9 cellular contexts compared by ENCODE assay signal in the genomic region with DNA sequence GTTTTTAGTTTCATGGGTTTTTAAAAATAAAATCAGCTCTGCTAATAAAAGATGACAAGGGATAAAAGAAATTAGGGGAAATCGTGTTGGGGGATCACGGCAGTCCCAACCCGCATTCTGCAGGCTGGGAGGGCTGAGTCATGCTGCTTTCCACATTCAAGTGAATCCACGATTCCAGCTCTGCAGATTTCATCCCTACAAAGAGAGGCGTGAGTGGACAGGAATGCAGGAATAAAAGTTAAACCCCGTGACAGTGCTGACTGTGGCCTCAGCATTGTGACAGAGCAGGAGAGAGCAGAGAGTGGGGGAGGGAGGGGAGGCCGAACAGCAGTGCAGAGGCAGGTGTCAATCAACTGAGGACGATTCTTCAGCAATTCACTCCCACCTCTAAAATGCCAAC.
A peak's percentile ranks its signal among the peaks of the same experiment; 100 is the strongest.
DNase-seq lines count a peak whose midpoint lies in the region; ATAC-seq, FAIRE-seq and TF ChIP-seq lines count a peak whose summit lies in the region.
"Had no signal": no experiment of that assay in that cellular context is flagged by ENCODE, and none has a peak within 500 bp of the region (broad histone marks: within the 10 kb centered on the region; RNA-seq: fewer than 3 reads in every experiment).

No MANE protein-coding gene starts in this region.

- ATAC-seq in activated T-cell treated with anti-CD3 and anti-CD28 coated beads, Interleukin-2, amount 50 U/mL, for 4 hours: no peak
- ATAC-seq in activated T-cell treated with anti-CD3 and anti-CD28 coated beads, Interleukin-2, amount 50 U/mL, for 72 hours (replicated peaks in 1 of 2): no peak
- peak; percentile 74 for ATAC-seq in upper lobe of right lung

- DNase-seq in activated T-cell treated with anti-CD3 and anti-CD28 coated beads, Interleukin-2, amount 50 U/mL, for 4 hours: no peak
- no peak for DNase-seq in activated T-cell treated with anti-CD3 and anti-CD28 coated beads, Interleukin-2, amount 50 U/mL, for 72 hours
- DNase-seq in medulla oblongata (ENCODE audit: extremely low spot score) (peak; percentile 76), upper lobe of right lung (no peak), NCI-H69 (lab: John Stamatoyannopoulos, UW) (no peak), HTR-8/SVneo (ENCODE audit: insufficient read length, low spot score) (no peak)
- no peak for DNase-seq in activated CD4-positive, CD25-positive, alpha-beta regulatory T cell treated with anti-CD3 and anti-CD28 coated beads, Interleukin-2, amount 50 U/mL, for 72 hours
- DNase-seq: AML-193 had no signal

- H3K4me1 ChIP-seq in upper lobe of right lung: peaks cover 25% of the 10 kb centered on the region

- no peak overlapping the region for H3K27ac Mint-ChIP-seq in activated T-cell treated with anti-CD3 and anti-CD28 coated beads, Interleukin-2, amount 50 U/mL, for 72 hours
- peak overlapping the region; percentile 44 to 94 (median 88) for H3K27ac Mint-ChIP-seq in brain

- peak overlapping the region; percentile 23 for H3K4me3 Mint-ChIP-seq in activated T-cell treated with anti-CD3 and anti-CD28 coated beads, Interleukin-2, amount 50 U/mL, for 4 hours
- H3K4me3 Mint-ChIP-seq in activated T-cell treated with anti-CD3 and anti-CD28 coated beads, Interleukin-2, amount 50 U/mL, for 72 hours: no peak overlapping the region
- peak overlapping the region in 4 of 5 experiments; percentile 26 to 66 (median 46) for H3K4me3 Mint-ChIP-seq in brain

- no peak for FAIRE-seq in HTR-8/SVneo (lab: Jason Lieb, UNC)

- peaks cover 24% of the 10 kb centered on the region for H3K4me1 Mint-ChIP-seq in activated T-cell treated with anti-CD3 and anti-CD28 coated beads, Interleukin-2, amount 50 U/mL, for 4 hours (ENCODE audit: low read depth)
- peaks cover 13% of the 10 kb centered on the region for H3K4me1 Mint-ChIP-seq in activated T-cell treated with anti-CD3 and anti-CD28 coated beads, Interleukin-2, amount 50 U/mL, for 72 hours (ENCODE audit: low read depth)
- H3K4me1 Mint-ChIP-seq in brain: peaks cover 37% of the 10 kb centered on the region

- H3K27me3 ChIP-seq in upper lobe of right lung: no peaks in the 10 kb centered on the region

- H3K27me3 Mint-ChIP-seq in activated T-cell treated with anti-CD3 and anti-CD28 coated beads, Interleukin-2, amount 50 U/mL, for 4 hours (ENCODE audit: low read depth): no peaks in the 10 kb centered on the region
- no peaks in the 10 kb centered on the region for H3K27me3 Mint-ChIP-seq in activated T-cell treated with anti-CD3 and anti-CD28 coated beads, Interleukin-2, amount 50 U/mL, for 72 hours (ENCODE audit: low read depth)
- peaks cover 3% of the 10 kb centered on the region for H3K27me3 Mint-ChIP-seq in brain

- peaks cover 28% of the 10 kb centered on the region for H3K36me3 ChIP-seq in upper lobe of right lung

- H3K9me3 Mint-ChIP-seq in activated T-cell treated with anti-CD3 and anti-CD28 coated beads, Interleukin-2, amount 50 U/mL, for 4 hours: no peaks in the 10 kb centered on the region
- H3K9me3 Mint-ChIP-seq in activated T-cell treated with anti-CD3 and anti-CD28 coated beads, Interleukin-2, amount 50 U/mL, for 72 hours: no peaks in the 10 kb centered on the region
- no peaks in the 10 kb centered on the region for H3K9me3 Mint-ChIP-seq in brain

- TF ChIP-seq CTCF in brain (conservative IDR thresholded peaks at IDR 0.05) (no peak), upper lobe of right lung (IDR thresholded peaks at IDR 0.05) (no peak)

- intact Hi-C loops in upper lobe of right lung (cut with DNase I): no loop called here

- H3K27ac ChIP-seq in upper lobe of right lung: peak overlapping the region; percentile 34

- H3K4me3 ChIP-seq in upper lobe of right lung: no peak overlapping the region

- peaks cover 34% of the 10 kb centered on the region for H3K36me3 Mint-ChIP-seq in activated T-cell treated with anti-CD3 and anti-CD28 coated beads, Interleukin-2, amount 50 U/mL, for 4 hours (ENCODE audit: insufficient read depth)
- H3K36me3 Mint-ChIP-seq in activated T-cell treated with anti-CD3 and anti-CD28 coated beads, Interleukin-2, amount 50 U/mL, for 72 hours (ENCODE audit: insufficient read depth in 2 of 2): no peaks in the 10 kb centered on the region
- H3K36me3 Mint-ChIP-seq in brain: peaks cover 25% of the 10 kb centered on the region

- no peaks in the 10 kb centered on the region for H3K9me3 ChIP-seq in upper lobe of right lung

Comparison
In these comparisons a context has a peak if more than half of its experiments do, and no peak if none do; other contexts are left out.
1. H3K4me3 Mint-ChIP-seq: peak in activated T-cell treated with anti-CD3 and anti-CD28 coated beads, Interleukin-2, amount 50 U/mL, for 4 hours (single experiment) and brain (4 of 5); none in activated T-cell treated with anti-CD3 and anti-CD28 coated beads, Interleukin-2, amount 50 U/mL, for 72 hours (0 of 2).